In the genomic region with DNA sequence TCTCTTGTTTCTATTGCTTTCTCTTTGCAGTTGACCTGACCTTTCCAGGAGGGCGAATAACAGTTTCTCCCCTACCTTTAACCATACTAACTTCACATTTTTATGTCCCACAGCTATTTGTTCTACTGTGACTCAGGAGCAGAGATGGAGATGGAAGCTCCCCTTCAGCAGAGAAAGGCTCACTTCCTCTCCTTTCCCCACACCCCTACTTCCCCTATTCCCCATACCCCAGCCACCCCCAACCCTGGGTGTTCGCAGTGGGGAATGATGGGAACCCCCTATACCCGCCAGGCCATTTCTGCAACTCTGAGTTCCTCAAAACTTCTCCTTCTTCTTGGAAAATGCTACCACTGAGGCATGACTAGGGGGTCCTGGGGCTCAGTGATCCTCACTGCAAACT, we compare ENCODE assay signal across 14 cellular contexts.
"Had no signal": no experiment of that assay in that cellular context is flagged by ENCODE, and none has a peak within 500 bp of the region (broad histone marks: within the 10 kb centered on the region; RNA-seq: fewer than 3 reads in every experiment).

No MANE protein-coding gene starts in this region.

- H3K4me3 Mint-ChIP-seq: activated CD8-positive, alpha-beta T cell treated with anti-CD3 and anti-CD28 coated beads for 36 hours; activated naive CD8-positive, alpha-beta T cell treated with anti-CD3 and anti-CD28 coated beads, Interleukin-2, amount 50 U/mL, for 24 hours; nephron progenitor cell; stimulated activated naive CD8-positive, alpha-beta T cell treated with anti-CD3 and anti-CD28 coated beads, Interleukin-15, Interleukin-2, amounts not matched to agents 100 ng/mL and 50 ng/mL, for 24 hours had no signal

- H3K27ac ChIP-seq: ascending aorta, esophagus squamous epithelium, psoas muscle, thoracic aorta had no signal

- H3K4me3 ChIP-seq: ascending aorta, dorsolateral prefrontal cortex, esophagus squamous epithelium, psoas muscle, thoracic aorta had no signal

- H3K9me3 Mint-ChIP-seq: activated CD8-positive, alpha-beta T cell treated with anti-CD3 and anti-CD28 coated beads for 36 hours; activated naive CD8-positive, alpha-beta T cell treated with anti-CD3 and anti-CD28 coated beads, Interleukin-2, amount 50 U/mL, for 24 hours; stimulated activated naive CD8-positive, alpha-beta T cell treated with anti-CD3 and anti-CD28 coated beads, Interleukin-15, Interleukin-2, amounts not matched to agents 100 ng/mL and 50 ng/mL, for 24 hours had no signal

- H3K27ac Mint-ChIP-seq: activated CD8-positive, alpha-beta T cell treated with anti-CD3 and anti-CD28 coated beads for 36 hours; activated naive CD8-positive, alpha-beta T cell treated with anti-CD3 and anti-CD28 coated beads, Interleukin-2, amount 50 U/mL, for 24 hours; nephron progenitor cell; stimulated activated naive CD8-positive, alpha-beta T cell treated with anti-CD3 and anti-CD28 coated beads, Interleukin-15, Interleukin-2, amounts not matched to agents 100 ng/mL and 50 ng/mL, for 24 hours had no signal

- ATAC-seq: activated CD8-positive, alpha-beta T cell treated with anti-CD3 and anti-CD28 coated beads for 36 hours; activated naive CD8-positive, alpha-beta T cell treated with anti-CD3 and anti-CD28 coated beads, Interleukin-2, amount 50 U/mL, for 24 hours; psoas muscle had no signal

- DNase-seq: activated CD8-positive, alpha-beta memory T cell treated with anti-CD3 and anti-CD28 coated beads, Interleukin-2, amount 50 U/mL, for 48 hours; activated CD8-positive, alpha-beta T cell treated with anti-CD3 and anti-CD28 coated beads for 36 hours; activated naive CD8-positive, alpha-beta T cell treated with anti-CD3 and anti-CD28 coated beads, Interleukin-2, amount 50 U/mL, for 24 hours; dorsolateral prefrontal cortex; esophagus squamous epithelium; foreskin fibroblast; mesendoderm; nephron progenitor cell; psoas muscle; stimulated activated CD4-positive, alpha-beta T cell treated with anti-CD3 and anti-CD28 coated beads, Interleukin-12 subunit alpha, Interleukin-12 subunit beta, amount 100 ng/mL, for 4 hours; stimulated activated CD4-positive, alpha-beta T cell treated with anti-CD3 and anti-CD28 coated beads, Interleukin-2, amount 100 ng/mL, for 48 hours had no signal

- H3K4me1 Mint-ChIP-seq: activated naive CD8-positive, alpha-beta T cell treated with anti-CD3 and anti-CD28 coated beads, Interleukin-2, amount 50 U/mL, for 24 hours; nephron progenitor cell had no signal

- H3K4me1 ChIP-seq: esophagus squamous epithelium, psoas muscle had no signal

- H3K36me3 ChIP-seq: ascending aorta, esophagus squamous epithelium, thoracic aorta had no signal

- H3K27me3 ChIP-seq: ascending aorta, dorsolateral prefrontal cortex had no signal

- H3K9me3 ChIP-seq: ascending aorta, esophagus squamous epithelium, psoas muscle, thoracic aorta had no signal
